ENCODE assay signal across 8 cellular contexts in genomic region chr10:110209399-110209925, GRCh38. TPM values are rescaled to one million over a fixed set of nuclear protein-coding genes. Genes with fewer than 3 reads are reported as not detected.
DNase-seq lines count a peak whose midpoint lies in the region; ATAC-seq and TF ChIP-seq lines count a peak whose summit lies in the region.

No MANE protein-coding gene starts in this region.

- H3K27me3 ChIP-seq in lung (ENCODE audit: control insufficient read depth, insufficient read depth) = no peaks in the 10 kb centered on the region

- no peaks in the 10 kb centered on the region for H3K9me3 ChIP-seq in lung (ENCODE audit: control insufficient read depth in 2 of 2, insufficient read depth in 1 of 2, low read length in 1 of 2)

- peak; percentile 31 for DNase-seq in GF-D8 (lab: John Stamatoyannopoulos, UW)
- peak; percentile 85 for DNase-seq in NAMALWA (ENCODE audit: low spot score)
- peak; percentile 74 for DNase-seq in activated CD4-positive, alpha-beta T cell treated with anti-CD3 and anti-CD28 coated beads, Interleukin-2, amount 50 U/mL, for 1 hour
- DNase-seq in effector CD4-positive, alpha-beta T cell = peak; percentile 66
- DNase-seq in lung (ENCODE audit: low spot score) = peak; percentile 43
- peak; percentile 35 for DNase-seq in stimulated activated CD8-positive, alpha-beta memory T cell treated with anti-CD3 and anti-CD28 coated beads, Interleukin-12 subunit alpha, Interleukin-12 subunit beta, amount 100 ng/mL, for 4 hours (ENCODE audit: low read depth)
- no peak for DNase-seq in KG1 (lab: John Stamatoyannopoulos, UW)

- ATAC-seq in lung (ENCODE audit: insufficient read depth, low FRiP score) (no peak), GM18498 (IDR thresholded peaks at IDR 0.05; ENCODE audit: unreplicated experiment) (no peak)

- TF ChIP-seq CTCF in lung (IDR thresholded peaks at IDR 0.05; ENCODE audit: control extremely low read depth, extremely low read depth) = no peak

- H3K4me1 ChIP-seq in lung (ENCODE audit: control insufficient read depth in 2 of 2, insufficient read depth in 2 of 2, low read length in 2 of 2) = peaks cover 2 to 6% of the 10 kb centered on the region in 2 donors

- H3K27ac ChIP-seq in lung (ENCODE audit: low read depth in 1 of 2, low read length in 1 of 2) = peak overlapping the region; percentile 51 to 98

- H3K36me3 ChIP-seq in lung (ENCODE audit: control insufficient read depth in 2 of 2, insufficient read depth in 2 of 2, low read length in 2 of 2) = no peaks in the 10 kb centered on the region

- H3K4me3 ChIP-seq in lung = peak overlapping the region; percentile 43

- 0% methylated on average over 24 of the region's 24 CpGs for WGBS in lung, 2 donors

RNA-seq across cellular contexts. Expression of gene MXI1, which starts 2.1 kb away (rescaled TPM):
- total RNA-seq in lung = 10 to 100 TPM; 20.1 to 55.8 TPM
- 10 to 100 TPM; 11.2 to 17.3 TPM for polyA plus RNA-seq in lung
